In the genomic region with DNA sequence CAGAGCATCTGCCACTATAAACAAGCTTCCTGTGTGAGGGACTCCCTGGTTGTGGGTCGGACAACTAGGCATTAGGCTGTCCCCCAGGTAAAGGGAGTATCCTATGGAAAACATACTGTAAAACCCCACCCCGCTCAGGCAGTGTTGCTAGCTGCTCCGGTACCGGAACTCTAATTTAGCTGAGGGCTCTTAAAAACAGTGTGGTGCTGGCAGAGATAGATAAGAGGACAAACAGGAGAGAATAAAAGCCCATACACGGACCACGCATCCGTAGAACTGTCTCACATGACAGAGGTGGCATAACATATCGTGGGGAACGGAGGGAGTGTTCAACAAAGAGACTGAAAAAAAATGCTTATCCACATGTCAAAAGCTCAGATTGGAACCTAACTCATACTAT, we compare ENCODE assay signal across 1 cellular context.
A peak's percentile ranks its signal among the peaks of the same experiment; 100 is the strongest.
TF ChIP-seq lines count a peak whose summit lies in the region.

No MANE protein-coding gene starts in this region.

TF ChIP-seq in K562, 482 proteins besides CTCF, POLR2A, EP300 and RAD21 (continued from another document):
- TF ChIP-seq ZFP1 (CRISPR knock-in tag; IDR thresholded peaks at IDR 0.05) (no peak), ZNF668 (CRISPR knock-in tag; IDR thresholded peaks at IDR 0.05) (no peak), ZZZ3 (IDR thresholded peaks at IDR 0.05) (no peak), FOXJ3 (CRISPR knock-in tag; IDR thresholded peaks at IDR 0.05) (no peak), MAX (CRISPR knock-in tag; IDR thresholded peaks at IDR 0.05) (no peak), PPARD (CRISPR knock-in tag; IDR thresholded peaks at IDR 0.05) (no peak), PRPF4 (IDR thresholded peaks at IDR 0.05; ENCODE audit: insufficient read depth, low read depth, low read length, poor library complexity, severe bottlenecking) (no peak), RBM34 (IDR thresholded peaks at IDR 0.05; ENCODE audit: borderline replicate concordance, insufficient read depth, low read length) (no peak), ZNF830 (CRISPR knock-in tag; IDR thresholded peaks at IDR 0.05) (no peak), ZNF133 (CRISPR knock-in tag; IDR thresholded peaks at IDR 0.05) (no peak), C11orf30 (IDR thresholded peaks at IDR 0.05; ENCODE audit: low read depth) (no peak), MLX (CRISPR knock-in tag; conservative IDR thresholded peaks at IDR 0.05) (no peak), TAL1 (IDR thresholded peaks at IDR 0.05) (peak; percentile 70), WHSC1 (IDR thresholded peaks at IDR 0.05; ENCODE audit: low read length) (no peak), MXD1 (CRISPR knock-in tag; IDR thresholded peaks at IDR 0.05; ENCODE audit: borderline replicate concordance, poor library complexity, severe bottlenecking) (no peak), CBX8 (IDR thresholded peaks at IDR 0.05; ENCODE audit: borderline replicate concordance, extremely low read depth, low read depth, low read length, poor library complexity, severe bottlenecking) (no peak), ZNF780A (CRISPR knock-in tag; IDR thresholded peaks at IDR 0.05) (no peak), ZNF277 (CRISPR knock-in tag; IDR thresholded peaks at IDR 0.05; ENCODE audit: borderline replicate concordance) (no peak), NFXL1 (CRISPR knock-in tag; IDR thresholded peaks at IDR 0.05) (no peak)
- TF ChIP-seq, protein P1, sequence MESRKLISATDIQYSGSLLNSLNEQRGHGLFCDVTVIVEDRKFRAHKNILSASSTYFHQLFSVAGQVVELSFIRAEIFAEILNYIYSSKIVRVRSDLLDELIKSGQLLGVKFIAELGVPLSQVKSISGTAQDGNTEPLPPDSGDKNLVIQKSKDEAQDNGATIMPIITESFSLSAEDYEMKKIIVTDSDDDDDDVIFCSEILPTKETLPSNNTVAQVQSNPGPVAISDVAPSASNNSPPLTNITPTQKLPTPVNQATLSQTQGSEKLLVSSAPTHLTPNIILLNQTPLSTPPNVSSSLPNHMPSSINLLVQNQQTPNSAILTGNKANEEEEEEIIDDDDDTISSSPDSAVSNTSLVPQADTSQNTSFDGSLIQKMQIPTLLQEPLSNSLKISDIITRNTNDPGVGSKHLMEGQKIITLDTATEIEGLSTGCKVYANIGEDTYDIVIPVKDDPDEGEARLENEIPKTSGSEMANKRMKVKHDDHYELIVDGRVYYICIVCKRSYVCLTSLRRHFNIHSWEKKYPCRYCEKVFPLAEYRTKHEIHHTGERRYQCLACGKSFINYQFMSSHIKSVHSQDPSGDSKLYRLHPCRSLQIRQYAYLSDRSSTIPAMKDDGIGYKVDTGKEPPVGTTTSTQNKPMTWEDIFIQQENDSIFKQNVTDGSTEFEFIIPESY (CRISPR knock-in tag; IDR thresholded peaks at IDR 0.05) = no peak
- TF ChIP-seq, protein P2, sequence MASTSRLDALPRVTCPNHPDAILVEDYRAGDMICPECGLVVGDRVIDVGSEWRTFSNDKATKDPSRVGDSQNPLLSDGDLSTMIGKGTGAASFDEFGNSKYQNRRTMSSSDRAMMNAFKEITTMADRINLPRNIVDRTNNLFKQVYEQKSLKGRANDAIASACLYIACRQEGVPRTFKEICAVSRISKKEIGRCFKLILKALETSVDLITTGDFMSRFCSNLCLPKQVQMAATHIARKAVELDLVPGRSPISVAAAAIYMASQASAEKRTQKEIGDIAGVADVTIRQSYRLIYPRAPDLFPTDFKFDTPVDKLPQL (IDR thresholded peaks at IDR 0.05; ENCODE audit: extremely low read depth, insufficient read length) = no peak
